ENCODE assay signal across 8 cellular contexts in genomic region chr2:197310271-197310939, GRCh38. TPM values are rescaled to one million over a fixed set of nuclear protein-coding genes. Genes with fewer than 3 reads are reported as not detected.
DNase-seq lines count a peak whose midpoint lies in the region; ATAC-seq and TF ChIP-seq lines count a peak whose summit lies in the region.

Gene ANKRD44 (minus strand): TSS chr2:197310780. CDS start chr2:197310604, 176 bp downstream.

- no peak within 1 kb of the TSS for H2AFZ ChIP-seq in Karpas-422 (ENCODE audit: low read length)

- H3K9me2 ChIP-seq in DOHH2 (replicated peaks; ENCODE audit: control insufficient read depth, low read length) = no peaks in the 10 kb centered on the region
- H3K9me2 ChIP-seq in Karpas-422 (replicated peaks; ENCODE audit: insufficient read depth, low read length) = no peaks in the 10 kb centered on the region

- H3K4me1 Mint-ChIP-seq in activated T-helper 17 cell treated with anti-CD3 and anti-CD28 coated beads, Interleukin-2, amount 50 U/mL, for 72 hours = peaks cover 25% of the 10 kb centered on the region
- H3K4me1 Mint-ChIP-seq in natural killer cell treated with Interleukin-12 subunit alpha and Interleukin-12 subunit beta and Interleukin-15 and Interleukin-18, amount 100 ng/mL, for 72 hours (ENCODE audit: low read depth in 2 of 2) = peaks cover 51 to 53% of the 10 kb centered on the region in 2 donors

- POLR2A ChIA-PET in RWPE1 (lab: Yijun Ruan, JAX; ENCODE audit: low non-redundant PET) = no interaction called here

- peak; percentile 55 for ATAC-seq in GM21786 (IDR thresholded peaks at IDR 0.05; ENCODE audit: unreplicated experiment)
- ATAC-seq in activated T-helper 17 cell treated with anti-CD3 and anti-CD28 coated beads, Interleukin-2, amount 50 U/mL, for 72 hours (replicated peaks) = peak; percentile 73
- ATAC-seq in natural killer cell treated with Interleukin-12 subunit alpha and Interleukin-12 subunit beta and Interleukin-15 and Interleukin-18, amount 100 ng/mL, for 72 hours = peak; percentile 87 to 93
- ATAC-seq in stimulated activated naive CD8-positive, alpha-beta T cell treated with anti-CD3 and anti-CD28 coated beads, Interleukin-15, Interleukin-2, amounts not matched to agents 100 U/mL and 50 U/mL, for 24 hours = peak; percentile 74

- peak within 1 kb of the TSS; percentile 90 for H3K4me3 Mint-ChIP-seq in activated T-helper 17 cell treated with anti-CD3 and anti-CD28 coated beads, Interleukin-2, amount 50 U/mL, for 72 hours
- peak within 1 kb of the TSS; percentile 94 for H3K4me3 Mint-ChIP-seq in natural killer cell treated with Interleukin-12 subunit alpha and Interleukin-12 subunit beta and Interleukin-15 and Interleukin-18, amount 100 ng/mL, for 72 hours

- H3K79me2 ChIP-seq in DOHH2 (ENCODE audit: control insufficient read depth, low read length) (peaks cover 86% of the 10 kb centered on the region), Karpas-422 (ENCODE audit: low read length) (peaks cover 89% of the 10 kb centered on the region)

- H3K4me3 ChIP-seq in DOHH2 (ENCODE audit: low read length) (peak within 1 kb of the TSS; percentile 86), Karpas-422 (ENCODE audit: low read length) (peak within 1 kb of the TSS; percentile 86), fibroblast of mammary gland (ENCODE audit: control insufficient read depth, low read depth, low read length) (peak within 1 kb of the TSS; percentile 69)

- no peaks in the 10 kb centered on the region for H3K27me3 Mint-ChIP-seq in activated T-helper 17 cell treated with anti-CD3 and anti-CD28 coated beads, Interleukin-2, amount 50 U/mL, for 72 hours
- H3K27me3 Mint-ChIP-seq in natural killer cell treated with Interleukin-12 subunit alpha and Interleukin-12 subunit beta and Interleukin-15 and Interleukin-18, amount 100 ng/mL, for 72 hours = no peaks in the 10 kb centered on the region

- CTCF ChIA-PET in RWPE1 (lab: Yijun Ruan, JAX) = no interaction called here

- DNase-seq in Karpas-422 (peak; percentile 94), RWPE1 (ENCODE audit: low spot score) (peak; percentile 87), fibroblast of mammary gland (ENCODE audit: low read depth) (peak; percentile 64)
- peak; percentile 96 for DNase-seq in natural killer cell treated with Interleukin-12 subunit alpha and Interleukin-12 subunit beta and Interleukin-15 and Interleukin-18, amount 100 ng/mL, for 72 hours (ENCODE audit: low spot score)
- peak; percentile 90 for DNase-seq in stimulated activated naive CD8-positive, alpha-beta T cell treated with anti-CD3 and anti-CD28 coated beads, Interleukin-15, Interleukin-2, amounts not matched to agents 100 U/mL and 50 U/mL, for 24 hours

- no peaks in the 10 kb centered on the region for H3K27me3 ChIP-seq in DOHH2 (ENCODE audit: control insufficient read depth, low read length)
- no peaks in the 10 kb centered on the region for H3K27me3 ChIP-seq in Karpas-422 (ENCODE audit: low read length)

- no peak for TF ChIP-seq CTCF in DOHH2 (IDR thresholded peaks at IDR 0.05; ENCODE audit: low read depth, low read length, poor library complexity, severe bottlenecking)
- peak; percentile 79; the same call in 1 of the 2 replicates for TF ChIP-seq CTCF in RWPE1 (conservative IDR thresholded peaks at IDR 0.05; ENCODE audit: low read depth)
- TF ChIP-seq CTCF in fibroblast of mammary gland (conservative IDR thresholded peaks at IDR 0.05; ENCODE audit: control insufficient read depth, insufficient read depth, low read depth, low read length) = no peak

- H3K9me3 ChIP-seq in DOHH2 (ENCODE audit: control insufficient read depth, insufficient read depth, low read length) = no peaks in the 10 kb centered on the region
- no peaks in the 10 kb centered on the region for H3K9me3 ChIP-seq in Karpas-422 (ENCODE audit: low read length)

- peaks cover 22% of the 10 kb centered on the region for H3K36me3 ChIP-seq in DOHH2 (ENCODE audit: control insufficient read depth, low read length)
- H3K36me3 ChIP-seq in Karpas-422 (ENCODE audit: insufficient read depth, low read length) = no peaks in the 10 kb centered on the region

- H4K20me1 ChIP-seq in DOHH2 (ENCODE audit: control insufficient read depth, insufficient read depth, low read depth, low read length) (peaks cover 5% of the 10 kb centered on the region; the same call in 1 of the 2 replicates), Karpas-422 (ENCODE audit: insufficient read depth, low read depth, low read length) (peaks cover 5% of the 10 kb centered on the region; the same call in 1 of the 2 replicates)

- H3K27ac Mint-ChIP-seq in activated T-helper 17 cell treated with anti-CD3 and anti-CD28 coated beads, Interleukin-2, amount 50 U/mL, for 72 hours = peak within 1 kb of the TSS; percentile 96
- peak within 1 kb of the TSS; percentile 99 to 100 for H3K27ac Mint-ChIP-seq in natural killer cell treated with Interleukin-12 subunit alpha and Interleukin-12 subunit beta and Interleukin-15 and Interleukin-18, amount 100 ng/mL, for 72 hours

- peaks cover 36% of the 10 kb centered on the region for H3K36me3 Mint-ChIP-seq in activated T-helper 17 cell treated with anti-CD3 and anti-CD28 coated beads, Interleukin-2, amount 50 U/mL, for 72 hours (ENCODE audit: low read depth)
- peaks cover 5% of the 10 kb centered on the region for H3K36me3 Mint-ChIP-seq in natural killer cell treated with Interleukin-12 subunit alpha and Interleukin-12 subunit beta and Interleukin-15 and Interleukin-18, amount 100 ng/mL, for 72 hours

- H3K9me3 Mint-ChIP-seq in activated T-helper 17 cell treated with anti-CD3 and anti-CD28 coated beads, Interleukin-2, amount 50 U/mL, for 72 hours = no peaks in the 10 kb centered on the region
- no peaks in the 10 kb centered on the region for H3K9me3 Mint-ChIP-seq in natural killer cell treated with Interleukin-12 subunit alpha and Interleukin-12 subunit beta and Interleukin-15 and Interleukin-18, amount 100 ng/mL, for 72 hours

- H3F3A ChIP-seq in DOHH2 (ENCODE audit: control insufficient read depth, insufficient read depth) = peaks cover 27% of the 10 kb centered on the region

- H3K9ac ChIP-seq in Karpas-422 (ENCODE audit: low read length) = peak within 1 kb of the TSS; percentile 84

- H3K4me2 ChIP-seq in DOHH2 (ENCODE audit: low read length) = peak within 1 kb of the TSS; percentile 96
- peak within 1 kb of the TSS; percentile 88 for H3K4me2 ChIP-seq in Karpas-422 (ENCODE audit: low read depth, low read length, poor library complexity, severe bottlenecking)

- H3K27ac ChIP-seq in DOHH2 (ENCODE audit: low read depth, low read length) (peak within 1 kb of the TSS; percentile 62), Karpas-422 (ENCODE audit: low read length) (peak within 1 kb of the TSS; percentile 92), RWPE1 (peak within 1 kb of the TSS; percentile 65)

- H3K4me1 ChIP-seq in DOHH2 (ENCODE audit: control insufficient read depth, low read length) (peaks cover 89% of the 10 kb centered on the region), Karpas-422 (ENCODE audit: low read length) (peaks cover 69% of the 10 kb centered on the region)

RNA-seq across cellular contexts. Expression of gene ANKRD44, which starts in this region (rescaled TPM):
- 120 and 153 TPM in 2 replicates for total RNA-seq in Karpas-422 (2014; rRNA removed; shearing (Covaris generic); ENCODE audit: low replicate concordance)
- 100 to 1,000 TPM; 131 to 154 TPM for total RNA-seq in activated T-helper 17 cell treated with anti-CD3 and anti-CD28 coated beads, Interleukin-2, amount 50 U/mL, for 72 hours
- 100 to 1,000 TPM; 307 to 413 TPM for total RNA-seq in natural killer cell treated with Interleukin-12 subunit alpha and Interleukin-12 subunit beta and Interleukin-15 and Interleukin-18, amount 100 ng/mL, for 72 hours

Comparison
In these comparisons a context has a peak if more than half of its experiments do, and no peak if none do; other contexts are left out.
1. Peak in every context shown above with its lines: DNase-seq, ATAC-seq, H3K4me3 ChIP-seq and H3K27ac ChIP-seq.